Comparison of ENCODE assay signal across 1 cellular context in the genomic region with DNA sequence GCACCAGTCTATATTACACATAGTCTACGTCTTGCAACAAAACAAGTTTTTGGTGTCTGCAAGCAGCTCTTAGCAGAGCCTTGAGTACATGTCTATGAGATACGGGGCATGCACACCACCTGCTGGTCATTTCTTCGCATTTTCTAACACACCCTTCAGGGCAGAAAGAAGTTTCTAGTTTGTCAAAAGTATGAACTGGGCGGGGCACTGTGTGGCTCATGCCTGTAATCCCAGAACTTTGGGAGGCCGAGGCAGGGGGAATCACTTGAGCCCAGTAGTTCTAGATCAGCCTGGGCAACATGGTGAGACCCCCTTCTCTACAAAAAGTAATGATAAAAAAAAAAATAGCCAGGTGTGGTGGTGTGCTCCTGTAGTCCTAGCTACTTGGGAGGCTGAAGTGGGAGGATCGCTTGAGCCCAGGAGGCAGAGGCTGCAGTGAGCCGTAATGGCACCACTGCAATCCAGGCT.
TF ChIP-seq lines count a peak whose summit lies in the region.

No MANE protein-coding gene starts in this region.

TF ChIP-seq in K562, 482 proteins besides CTCF, POLR2A, EP300 and RAD21 (continued from another document and continues in another):
- no peak for TF ChIP-seq TCFL5 (CRISPR knock-in tag; conservative IDR thresholded peaks at IDR 0.05)
- peak; percentile 59; the same call in 1 of the 2 replicates for TF ChIP-seq TEAD4 (IDR thresholded peaks at IDR 0.05; ENCODE audit: low read length)
- TF ChIP-seq TEAD4 (CRISPR knock-in tag; IDR thresholded peaks at IDR 0.05; ENCODE audit: borderline replicate concordance): no peak
- TF ChIP-seq, protein P1, sequence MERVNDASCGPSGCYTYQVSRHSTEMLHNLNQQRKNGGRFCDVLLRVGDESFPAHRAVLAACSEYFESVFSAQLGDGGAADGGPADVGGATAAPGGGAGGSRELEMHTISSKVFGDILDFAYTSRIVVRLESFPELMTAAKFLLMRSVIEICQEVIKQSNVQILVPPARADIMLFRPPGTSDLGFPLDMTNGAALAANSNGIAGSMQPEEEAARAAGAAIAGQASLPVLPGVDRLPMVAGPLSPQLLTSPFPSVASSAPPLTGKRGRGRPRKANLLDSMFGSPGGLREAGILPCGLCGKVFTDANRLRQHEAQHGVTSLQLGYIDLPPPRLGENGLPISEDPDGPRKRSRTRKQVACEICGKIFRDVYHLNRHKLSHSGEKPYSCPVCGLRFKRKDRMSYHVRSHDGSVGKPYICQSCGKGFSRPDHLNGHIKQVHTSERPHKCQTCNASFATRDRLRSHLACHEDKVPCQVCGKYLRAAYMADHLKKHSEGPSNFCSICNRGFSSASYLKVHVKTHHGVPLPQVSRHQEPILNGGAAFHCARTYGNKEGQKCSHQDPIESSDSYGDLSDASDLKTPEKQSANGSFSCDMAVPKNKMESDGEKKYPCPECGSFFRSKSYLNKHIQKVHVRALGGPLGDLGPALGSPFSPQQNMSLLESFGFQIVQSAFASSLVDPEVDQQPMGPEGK (CRISPR knock-in tag; IDR thresholded peaks at IDR 0.05; ENCODE audit: borderline replicate concordance): no peak
- TF ChIP-seq PTTG1 (tag; IDR thresholded peaks at IDR 0.05; ENCODE audit: low read depth): no peak
- no peak for TF ChIP-seq ZBTB8A (IDR thresholded peaks at IDR 0.05; ENCODE audit: partially characterized antibody)
- 0 out of 2 replicates have a peak, but pooled peaks have one; percentile 25 for TF ChIP-seq KLF6 (CRISPR knock-in tag; IDR thresholded peaks at IDR 0.05; ENCODE audit: borderline replicate concordance)
- TF ChIP-seq ZNF780A (CRISPR knock-in tag; IDR thresholded peaks at IDR 0.05): no peak
- TF ChIP-seq TRIM24 (IDR thresholded peaks at IDR 0.05): peak in 1 of 2 experiments; percentile 23; a peak in 1 of 4 replicates
- TF ChIP-seq CBX2 (IDR thresholded peaks at IDR 0.05; ENCODE audit: insufficient read depth, low read length, poor library complexity, severe bottlenecking): no peak
- TF ChIP-seq MNT (conservative IDR thresholded peaks at IDR 0.05): 0 out of 4 replicates have a peak, but pooled peaks of 1 of the 2 experiments have one; percentile 12
- peak; percentile 31; the same call in 1 of the 2 replicates for TF ChIP-seq CXXC5 (CRISPR knock-in tag; IDR thresholded peaks at IDR 0.05)
- TF ChIP-seq TAF7 (tag; IDR thresholded peaks at IDR 0.05): no peak
- TF ChIP-seq ZNF134 (CRISPR knock-in tag; conservative IDR thresholded peaks at IDR 0.05): no peak
- TF ChIP-seq ZNF740 (CRISPR knock-in tag; IDR thresholded peaks at IDR 0.05): no peak
- TF ChIP-seq ZNF740 (tag; IDR thresholded peaks at IDR 0.05): no peak
- TF ChIP-seq BCOR (IDR thresholded peaks at IDR 0.05): peak; percentile 80; the same call in 1 of the 2 replicates
- TF ChIP-seq SIRT6 (IDR thresholded peaks at IDR 0.05; ENCODE audit: low read depth, low read length): no peak
- no peak for TF ChIP-seq FOXK1 (CRISPR knock-in tag; IDR thresholded peaks at IDR 0.05; ENCODE audit: borderline replicate concordance)
- TF ChIP-seq ZC3H11A (IDR thresholded peaks at IDR 0.05; ENCODE audit: low read depth, low read length): 0 out of 2 replicates have a peak, but pooled peaks have one; percentile 48
- TF ChIP-seq ZNF766 (CRISPR knock-in tag; conservative IDR thresholded peaks at IDR 0.05): 0 out of 2 replicates have a peak, but pooled peaks have one; percentile 32
- no peak for TF ChIP-seq CCNT2 (IDR thresholded peaks at IDR 0.05; ENCODE audit: borderline replicate concordance, extremely low read depth, insufficient read length, low read depth, low read length)
- no peak for TF ChIP-seq POLR3A (IDR thresholded peaks at IDR 0.05; ENCODE audit: borderline replicate concordance, extremely low read depth, insufficient read depth, insufficient read length)
- no peak for TF ChIP-seq ZC3H4 (CRISPR knock-in tag; IDR thresholded peaks at IDR 0.05; ENCODE audit: borderline replicate concordance)
- peak; percentile 33; the same call in 1 of the 2 replicates for TF ChIP-seq MYC (IDR thresholded peaks at IDR 0.05; ENCODE audit: low read depth, low read length)
- no peak for TF ChIP-seq MYC (CRISPR knock-in tag; IDR thresholded peaks at IDR 0.05; ENCODE audit: borderline replicate concordance, low read depth)
- TF ChIP-seq ATF6 (CRISPR knock-in tag; IDR thresholded peaks at IDR 0.05): no peak
- TF ChIP-seq TEAD2 (tag; IDR thresholded peaks at IDR 0.05): no peak
- TF ChIP-seq MAFF (IDR thresholded peaks at IDR 0.05; ENCODE audit: low read length): no peak
- no peak for TF ChIP-seq ZNF583 (CRISPR knock-in tag; IDR thresholded peaks at IDR 0.05)
- TF ChIP-seq POLR2G (IDR thresholded peaks at IDR 0.05; ENCODE audit: low read depth, low read length): no peak
- TF ChIP-seq SRSF9 (IDR thresholded peaks at IDR 0.05; ENCODE audit: borderline replicate concordance, low read depth, low read length): no peak
- TF ChIP-seq HDGF (IDR thresholded peaks at IDR 0.05): peak; percentile 83
- 0 out of 2 replicates have a peak, but pooled peaks have one; percentile 47 for TF ChIP-seq DMBX1 (CRISPR knock-in tag; IDR thresholded peaks at IDR 0.05; ENCODE audit: borderline replicate concordance)
- TF ChIP-seq, protein P2, sequence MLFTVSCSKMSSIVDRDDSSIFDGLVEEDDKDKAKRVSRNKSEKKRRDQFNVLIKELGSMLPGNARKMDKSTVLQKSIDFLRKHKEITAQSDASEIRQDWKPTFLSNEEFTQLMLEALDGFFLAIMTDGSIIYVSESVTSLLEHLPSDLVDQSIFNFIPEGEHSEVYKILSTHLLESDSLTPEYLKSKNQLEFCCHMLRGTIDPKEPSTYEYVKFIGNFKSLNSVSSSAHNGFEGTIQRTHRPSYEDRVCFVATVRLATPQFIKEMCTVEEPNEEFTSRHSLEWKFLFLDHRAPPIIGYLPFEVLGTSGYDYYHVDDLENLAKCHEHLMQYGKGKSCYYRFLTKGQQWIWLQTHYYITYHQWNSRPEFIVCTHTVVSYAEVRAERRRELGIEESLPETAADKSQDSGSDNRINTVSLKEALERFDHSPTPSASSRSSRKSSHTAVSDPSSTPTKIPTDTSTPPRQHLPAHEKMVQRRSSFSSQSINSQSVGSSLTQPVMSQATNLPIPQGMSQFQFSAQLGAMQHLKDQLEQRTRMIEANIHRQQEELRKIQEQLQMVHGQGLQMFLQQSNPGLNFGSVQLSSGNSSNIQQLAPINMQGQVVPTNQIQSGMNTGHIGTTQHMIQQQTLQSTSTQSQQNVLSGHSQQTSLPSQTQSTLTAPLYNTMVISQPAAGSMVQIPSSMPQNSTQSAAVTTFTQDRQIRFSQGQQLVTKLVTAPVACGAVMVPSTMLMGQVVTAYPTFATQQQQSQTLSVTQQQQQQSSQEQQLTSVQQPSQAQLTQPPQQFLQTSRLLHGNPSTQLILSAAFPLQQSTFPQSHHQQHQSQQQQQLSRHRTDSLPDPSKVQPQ (CRISPR knock-in tag; IDR thresholded peaks at IDR 0.05; ENCODE audit: borderline replicate concordance): no peak
- no peak for TF ChIP-seq HDAC8 (tag; IDR thresholded peaks at IDR 0.05)
- 0 out of 2 replicates have a peak, but pooled peaks have one; percentile 20 for TF ChIP-seq ZNF668 (CRISPR knock-in tag; IDR thresholded peaks at IDR 0.05)
- peak; percentile 76 for TF ChIP-seq MIER1 (IDR thresholded peaks at IDR 0.05; ENCODE audit: low read depth)
- no peak for TF ChIP-seq TAL1 (IDR thresholded peaks at IDR 0.05)
- TF ChIP-seq MLX (CRISPR knock-in tag; conservative IDR thresholded peaks at IDR 0.05): no peak
- TF ChIP-seq, protein P3, sequence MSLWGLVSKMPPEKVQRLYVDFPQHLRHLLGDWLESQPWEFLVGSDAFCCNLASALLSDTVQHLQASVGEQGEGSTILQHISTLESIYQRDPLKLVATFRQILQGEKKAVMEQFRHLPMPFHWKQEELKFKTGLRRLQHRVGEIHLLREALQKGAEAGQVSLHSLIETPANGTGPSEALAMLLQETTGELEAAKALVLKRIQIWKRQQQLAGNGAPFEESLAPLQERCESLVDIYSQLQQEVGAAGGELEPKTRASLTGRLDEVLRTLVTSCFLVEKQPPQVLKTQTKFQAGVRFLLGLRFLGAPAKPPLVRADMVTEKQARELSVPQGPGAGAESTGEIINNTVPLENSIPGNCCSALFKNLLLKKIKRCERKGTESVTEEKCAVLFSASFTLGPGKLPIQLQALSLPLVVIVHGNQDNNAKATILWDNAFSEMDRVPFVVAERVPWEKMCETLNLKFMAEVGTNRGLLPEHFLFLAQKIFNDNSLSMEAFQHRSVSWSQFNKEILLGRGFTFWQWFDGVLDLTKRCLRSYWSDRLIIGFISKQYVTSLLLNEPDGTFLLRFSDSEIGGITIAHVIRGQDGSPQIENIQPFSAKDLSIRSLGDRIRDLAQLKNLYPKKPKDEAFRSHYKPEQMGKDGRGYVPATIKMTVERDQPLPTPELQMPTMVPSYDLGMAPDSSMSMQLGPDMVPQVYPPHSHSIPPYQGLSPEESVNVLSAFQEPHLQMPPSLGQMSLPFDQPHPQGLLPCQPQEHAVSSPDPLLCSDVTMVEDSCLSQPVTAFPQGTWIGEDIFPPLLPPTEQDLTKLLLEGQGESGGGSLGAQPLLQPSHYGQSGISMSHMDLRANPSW (CRISPR knock-in tag; IDR thresholded peaks at IDR 0.05): 0 out of 2 replicates have a peak, but pooled peaks have one; percentile 58
- no peak for TF ChIP-seq NFE2 (IDR thresholded peaks at IDR 0.05; ENCODE audit: low read depth)
- no peak for TF ChIP-seq WHSC1 (IDR thresholded peaks at IDR 0.05; ENCODE audit: low read length)
- no peak for TF ChIP-seq ZNF75A (CRISPR knock-in tag; IDR thresholded peaks at IDR 0.05)
- no peak for TF ChIP-seq HCFC1 (IDR thresholded peaks at IDR 0.05; ENCODE audit: low read depth, low read length)
- TF ChIP-seq NFIX (CRISPR knock-in tag; IDR thresholded peaks at IDR 0.05; ENCODE audit: low read depth): no peak
- peak; percentile 87 for TF ChIP-seq ARID2 (IDR thresholded peaks at IDR 0.05)
- no peak for TF ChIP-seq EWSR1 (IDR thresholded peaks at IDR 0.05; ENCODE audit: borderline replicate concordance, low read depth, partially characterized antibody)
- TF ChIP-seq SLC30A9 (CRISPR knock-in tag; IDR thresholded peaks at IDR 0.05): no peak
- TF ChIP-seq CBX8 (IDR thresholded peaks at IDR 0.05; ENCODE audit: borderline replicate concordance, extremely low read depth, low read depth, low read length, poor library complexity, severe bottlenecking): no peak
- TF ChIP-seq CEBPG (CRISPR knock-in tag; IDR thresholded peaks at IDR 0.05): no peak
- TF ChIP-seq CEBPG (tag; conservative IDR thresholded peaks at IDR 0.05 in 1 of 2, IDR thresholded peaks at IDR 0.05 in 1 of 2): peak in 1 of 2 experiments; percentile 18; a peak in 1 of 4 replicates
- TF ChIP-seq, protein P4, sequence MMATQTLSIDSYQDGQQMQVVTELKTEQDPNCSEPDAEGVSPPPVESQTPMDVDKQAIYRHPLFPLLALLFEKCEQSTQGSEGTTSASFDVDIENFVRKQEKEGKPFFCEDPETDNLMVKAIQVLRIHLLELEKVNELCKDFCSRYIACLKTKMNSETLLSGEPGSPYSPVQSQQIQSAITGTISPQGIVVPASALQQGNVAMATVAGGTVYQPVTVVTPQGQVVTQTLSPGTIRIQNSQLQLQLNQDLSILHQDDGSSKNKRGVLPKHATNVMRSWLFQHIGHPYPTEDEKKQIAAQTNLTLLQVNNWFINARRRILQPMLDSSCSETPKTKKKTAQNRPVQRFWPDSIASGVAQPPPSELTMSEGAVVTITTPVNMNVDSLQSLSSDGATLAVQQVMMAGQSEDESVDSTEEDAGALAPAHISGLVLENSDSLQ (IDR thresholded peaks at IDR 0.05): no peak
- TF ChIP-seq SMAD1 (IDR thresholded peaks at IDR 0.05; ENCODE audit: low read depth, low read length, partially characterized antibody): no peak
- peak; percentile 62; the same call in 1 of the 2 replicates for TF ChIP-seq ELF2 (CRISPR knock-in tag; IDR thresholded peaks at IDR 0.05)
- no peak for TF ChIP-seq TOE1 (IDR thresholded peaks at IDR 0.05; ENCODE audit: borderline replicate concordance)
- TF ChIP-seq TOE1 (CRISPR knock-in tag; IDR thresholded peaks at IDR 0.05; ENCODE audit: borderline replicate concordance, low read depth): no peak
- no peak for TF ChIP-seq ZNF146 (CRISPR knock-in tag; IDR thresholded peaks at IDR 0.05; ENCODE audit: unreplicated experiment)
- no peak for TF ChIP-seq PHB2 (IDR thresholded peaks at IDR 0.05; ENCODE audit: low read depth)
- TF ChIP-seq ATF7 (IDR thresholded peaks at IDR 0.05): peak; percentile 46; the same call in 1 of the 2 replicates
